ENCODE assay signal across 8 cellular contexts in the genomic region with DNA sequence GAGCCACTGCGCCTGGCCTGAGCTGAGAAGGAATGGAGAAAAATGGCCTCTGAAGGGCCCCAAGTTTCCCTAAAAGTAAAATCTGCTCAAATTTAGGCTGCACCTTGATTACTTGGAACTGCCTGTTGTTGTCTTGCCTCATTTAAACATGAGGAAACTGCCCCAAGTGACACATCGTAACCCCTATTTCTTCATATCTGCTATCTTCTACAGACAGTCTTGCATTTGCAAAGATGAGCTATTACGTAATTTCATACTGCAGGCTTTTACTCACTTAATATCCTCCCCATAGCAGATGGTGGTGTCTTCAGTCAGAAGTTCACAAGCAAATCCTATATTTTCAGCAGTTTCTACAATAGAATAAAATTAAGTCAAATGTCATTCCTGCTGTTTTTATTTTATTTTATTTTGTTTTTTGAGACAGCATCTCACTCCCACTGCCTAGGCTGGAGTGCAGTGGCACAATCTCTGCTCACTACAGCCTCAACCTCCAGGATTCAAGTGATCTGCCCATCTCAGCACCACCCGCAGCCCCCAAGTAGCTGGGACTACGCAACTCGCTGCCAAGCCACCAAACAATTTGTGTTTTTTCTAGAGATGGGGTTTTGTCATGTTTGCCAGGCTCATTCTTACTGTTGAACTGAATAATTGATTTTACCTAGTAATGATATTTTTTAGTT. TPM values are rescaled to one million over a fixed set of nuclear protein-coding genes. Genes with fewer than 3 reads are reported as not detected.
DNase-seq lines count a peak whose midpoint lies in the region; ATAC-seq and TF ChIP-seq lines count a peak whose summit lies in the region.
"Had no signal": no experiment of that assay in that cellular context is flagged by ENCODE, and none has a peak within 500 bp of the region (broad histone marks: within the 10 kb centered on the region; RNA-seq: fewer than 3 reads in every experiment).

No MANE protein-coding gene starts in this region.

- H3K4me1 ChIP-seq in right cardiac atrium (ENCODE audit: control insufficient read depth, insufficient read depth, low read length) (peaks cover 3% of the 10 kb centered on the region), thoracic aorta (ENCODE audit: control insufficient read depth in 1 of 2, low read depth in 2 of 2) (peaks cover 11 to 20% of the 10 kb centered on the region in 2 donors)

- peak; percentile 88 to 89 for DNase-seq in Kasumi-1 (lab: John Stamatoyannopoulos, UW)
- DNase-seq in activated B cell treated with CpG ODN at 0.5 μM for 24 hours = no peak
- no peak for DNase-seq in right cardiac atrium
- no peak for DNase-seq in thoracic aorta (ENCODE audit: low spot score)
- DNase-seq in ecto neural progenitor cell (ENCODE audit: low spot score) = no peak
- DNase-seq: occipital lobe had no signal

- ATAC-seq in activated B cell treated with CpG ODN at 0.5 μM for 24 hours (ENCODE audit: low read depth) = no peak
- ATAC-seq in right cardiac atrium = peak; percentile 36 to 60
- no peak for ATAC-seq in thoracic aorta (ENCODE audit: insufficient number of reproducible peaks, low FRiP score, low read depth)
- no peak for ATAC-seq in HG03469 (IDR thresholded peaks at IDR 0.05; ENCODE audit: unreplicated experiment)
- ATAC-seq in GM21447 (IDR thresholded peaks at IDR 0.05; ENCODE audit: unreplicated experiment) = no peak

- CTCF ChIA-PET in activated B cell treated with CpG ODN at 0.5 μM for 24 hours (lab: Charles Lee) = no interaction called here

- H3K36me3 Mint-ChIP-seq in activated B cell treated with CpG ODN at 0.5 μM for 24 hours (ENCODE audit: low read depth) = peaks cover 8% of the 10 kb centered on the region

- no peaks in the 10 kb centered on the region for H3K9me3 Mint-ChIP-seq in activated B cell treated with CpG ODN at 0.5 μM for 24 hours

- no peaks in the 10 kb centered on the region for H3K27me3 Mint-ChIP-seq in activated B cell treated with CpG ODN at 0.5 μM for 24 hours

- no peak overlapping the region for H3K4me3 ChIP-seq in right cardiac atrium (ENCODE audit: low read length)
- H3K4me3 ChIP-seq in thoracic aorta = no peak overlapping the region

- H3K4me1 Mint-ChIP-seq in activated B cell treated with CpG ODN at 0.5 μM for 24 hours = peaks cover 75% of the 10 kb centered on the region

- peaks cover 13% of the 10 kb centered on the region for H3K36me3 ChIP-seq in thoracic aorta

- no peaks in the 10 kb centered on the region for H3K9me3 ChIP-seq in right cardiac atrium (ENCODE audit: control insufficient read depth, low read length)
- no peaks in the 10 kb centered on the region for H3K9me3 ChIP-seq in thoracic aorta

- H3K27ac ChIP-seq in right cardiac atrium (ENCODE audit: low read length) = no peak overlapping the region
- peak overlapping the region; percentile 30 to 32 for H3K27ac ChIP-seq in thoracic aorta

- 76% methylated on average over 6 of the region's 6 CpGs for WGBS in right cardiac atrium

- intact Hi-C loops in activated B cell treated with CpG ODN at 0.5 μM for 24 hours (cut with micrococcal nuclease) = no loop called here
- intact Hi-C loops in right cardiac atrium (cut with DNase I) = loop anchor here in 1 of 4 donors (10.0 kb wide), 1 partner anchor 128 kb away; no protein-coding TSS in a partner anchor

- TF ChIP-seq CTCF in activated B cell treated with CpG ODN at 0.5 μM for 24 hours (IDR thresholded peaks at IDR 0.05) (no peak), thoracic aorta (IDR thresholded peaks at IDR 0.05) (no peak)

- POLR2A ChIA-PET in activated B cell treated with CpG ODN at 0.5 μM for 24 hours (lab: Charles Lee) = no interaction called here

- H3K4me3 Mint-ChIP-seq in activated B cell treated with CpG ODN at 0.5 μM for 24 hours = no peak overlapping the region

- no peaks in the 10 kb centered on the region for H3K27me3 ChIP-seq in right cardiac atrium (ENCODE audit: control insufficient read depth, insufficient read depth)
- no peaks in the 10 kb centered on the region for H3K27me3 ChIP-seq in thoracic aorta (replicated peaks; ENCODE audit: insufficient read depth)

- peak overlapping the region; percentile 24 for H3K27ac Mint-ChIP-seq in activated B cell treated with CpG ODN at 0.5 μM for 24 hours

RNA-seq across cellular contexts. Expression of gene NARS1, which starts 45.3 kb away (rescaled TPM):
- total RNA-seq in activated B cell treated with CpG ODN at 0.5 μM for 24 hours (107 and 114 TPM in 2 replicates), right cardiac atrium (100 to 1,000 TPM in 2 of 4 donors, 10 to 100 TPM in 2; 94.6 to 103 (median 99.1) TPM), thoracic aorta (100 to 1,000 TPM in 1 of 2 donors, 10 to 100 TPM in 1; 65.0 to 116 TPM)
- 76.2 TPM for polyA plus RNA-seq in right cardiac atrium

Comparison
In these comparisons a context has a peak if more than half of its experiments do, and no peak if none do; other contexts are left out.
1. DNase-seq: peak in Kasumi-1 (2 of 2); none in activated B cell treated with CpG ODN at 0.5 μM for 24 hours (single experiment), right cardiac atrium (0 of 3), thoracic aorta (single experiment) and ecto neural progenitor cell (single experiment).
2. ATAC-seq: peak in right cardiac atrium (2 of 2); none in activated B cell treated with CpG ODN at 0.5 μM for 24 hours (single experiment), thoracic aorta (single experiment), HG03469 (single experiment) and GM21447 (single experiment).